In genomic region chr16:84144859-84145639, GRCh38 we compare ENCODE assay signal across 8 cellular contexts. TPM values are rescaled to one million over a fixed set of nuclear protein-coding genes. Genes with fewer than 3 reads are reported as not detected.
DNase-seq lines count a peak whose midpoint lies in the region; ATAC-seq and TF ChIP-seq lines count a peak whose summit lies in the region.

Gene DNAAF1 (plus strand): TSS chr16:84145308. CDS start chr16:84145441, 133 bp downstream.
Gene HSDL1 (minus strand): TSS chr16:84145177. CDS start chr16:84131321, 13,856 bp downstream.

- H3K4me3 ChIP-seq in brain microvascular endothelial cell (ENCODE audit: low read depth, low read length) (peak within 1 kb of the TSS; percentile 84), iPS-20b (ENCODE audit: low read length) (peak within 1 kb of the TSS; percentile 99), skeletal muscle satellite cell (ENCODE audit: low read length) (peak within 1 kb of the TSS; percentile 99)

- no peak for TF ChIP-seq CTCF in brain microvascular endothelial cell (IDR thresholded peaks at IDR 0.05; ENCODE audit: low read depth, low read length, missing control alignments)

- peak; percentile 76 for ATAC-seq in HG02884 (IDR thresholded peaks at IDR 0.05; ENCODE audit: unreplicated experiment)

- H3K4me1 ChIP-seq in iPS-20b (ENCODE audit: insufficient read depth, low read length) (no peaks in the 10 kb centered on the region), skeletal muscle satellite cell (ENCODE audit: control insufficient read depth, insufficient read depth, low read length) (no peaks in the 10 kb centered on the region)

- H3K27me3 ChIP-seq in brain microvascular endothelial cell (replicated peaks) (no peaks in the 10 kb centered on the region), iPS-20b (ENCODE audit: insufficient read depth, low read length) (peaks cover 16% of the 10 kb centered on the region), skeletal muscle satellite cell (ENCODE audit: control insufficient read depth, insufficient read depth, low read length) (peaks cover 16% of the 10 kb centered on the region)

- H3K9me3 ChIP-seq in iPS-20b (ENCODE audit: insufficient read depth, low read depth, low read length) (no peaks in the 10 kb centered on the region), skeletal muscle satellite cell (replicated peaks; ENCODE audit: low read length) (no peaks in the 10 kb centered on the region)

- H3K27ac ChIP-seq in brain microvascular endothelial cell = peak within 1 kb of the TSS; percentile 18
- H3K27ac ChIP-seq in iPS-20b (ENCODE audit: low read length) = peak within 1 kb of the TSS; percentile 76

- H3K9ac ChIP-seq in iPS-20b (ENCODE audit: low read depth, low read length) (peak within 1 kb of the TSS; percentile 83; the same call in 1 of the 2 replicates), skeletal muscle satellite cell (ENCODE audit: low read depth, low read length) (peak within 1 kb of the TSS; percentile 85)

- in situ Hi-C loops in brain microvascular endothelial cell (cut with HindIII; ENCODE audit: low pct_ligation_motif_present, low sequenced_read_pairs) = no loop called here

- DNase-seq in NCI-H2081 (lab: John Stamatoyannopoulos, UW) (peak; percentile 69 to 76), NCI-H2081 treated with DMSO at 0.1 percent for 48 hours (lab: John Stamatoyannopoulos, UW) (no peak), NCI-H1694 treated with DMSO at 0.1 percent for 48 hours (lab: John Stamatoyannopoulos, UW) (peak; percentile 40), UCSD-AML1 (lab: John Stamatoyannopoulos, UW; ENCODE audit: unreplicated experiment) (peak; percentile 93), brain microvascular endothelial cell (peak; percentile 72)

- H3K36me3 ChIP-seq in brain microvascular endothelial cell (replicated peaks) = no peaks in the 10 kb centered on the region
- no peaks in the 10 kb centered on the region for H3K36me3 ChIP-seq in iPS-20b (ENCODE audit: insufficient read depth, low read depth, low read length)
- no peaks in the 10 kb centered on the region for H3K36me3 ChIP-seq in skeletal muscle satellite cell (ENCODE audit: insufficient read depth, low read length)

- peak within 1 kb of the TSS; percentile 98 for H3K4me2 ChIP-seq in skeletal muscle satellite cell (ENCODE audit: low read length)

RNA-seq across cellular contexts. Expression of gene DNAAF1, which starts in this region (rescaled TPM):
- total RNA-seq in skeletal muscle satellite cell (2012; rRNA removed) = under 0.01 TPM in 1 of 2 replicates, not detected in the other

RNA-seq across cellular contexts. Expression of gene HSDL1, which starts in this region (rescaled TPM):
- total RNA-seq in skeletal muscle satellite cell (2012; rRNA removed) = 12.9 and 14.4 TPM in 2 replicates
